Comparison of ENCODE assay signal across 12 cellular contexts in genomic region chr2:108377815-108378630, GRCh38. TPM values are rescaled to one million over a fixed set of nuclear protein-coding genes. Genes with fewer than 3 reads are reported as not detected.
DNase-seq lines count a peak whose midpoint lies in the region; ATAC-seq and TF ChIP-seq lines count a peak whose summit lies in the region.
"Had no signal": no experiment of that assay in that cellular context is flagged by ENCODE, and none has a peak within 500 bp of the region (broad histone marks: within the 10 kb centered on the region; RNA-seq: fewer than 3 reads in every experiment).

SULT1C4 (plus strand) TSS chr2:108377954; CDS start chr2:108378338, 384 bp downstream.

- TF ChIP-seq CTCF in neural cell (IDR thresholded peaks at IDR 0.05; ENCODE audit: poor library complexity, severe bottlenecking) (no peak), GM20000 (IDR thresholded peaks at IDR 0.05; ENCODE audit: extremely low read depth, missing control alignments) (no peak)

- WGBS in urinary bladder = 20% methylated on average over 13 of the region's 13 CpGs

- no peaks in the 10 kb centered on the region for H3F3A ChIP-seq in neural cell (ENCODE audit: insufficient read depth, low read length, poor library complexity, severe bottlenecking)

- no peaks in the 10 kb centered on the region for H4K20me1 ChIP-seq in neural cell (ENCODE audit: insufficient read depth)

- no peaks in the 10 kb centered on the region for H3K9me3 ChIP-seq in neural cell (ENCODE audit: low read length)

- peak within 1 kb of the TSS; percentile 27 for H3K4me3 ChIP-seq in neural cell (ENCODE audit: low read length)
- peak within 1 kb of the TSS; percentile 15 for H3K4me3 ChIP-seq in urinary bladder (ENCODE audit: low read depth, low read length)

- no peak within 1 kb of the TSS for H2AFZ ChIP-seq in neural cell (ENCODE audit: low read depth, low read length)

- no peak within 1 kb of the TSS for H3K4me2 ChIP-seq in neural cell (ENCODE audit: low read length)

- no peak for ATAC-seq in HG02973 (IDR thresholded peaks at IDR 0.05; ENCODE audit: unreplicated experiment)

- H3K36me3 ChIP-seq in neural cell (ENCODE audit: insufficient read depth, low read length) (no peaks in the 10 kb centered on the region), urinary bladder (ENCODE audit: insufficient read depth) (no peaks in the 10 kb centered on the region)

- H3K9ac ChIP-seq in neural cell (ENCODE audit: low read length) = no peak within 1 kb of the TSS

- TF ChIP-seq RAD21 in neural cell (conservative IDR thresholded peaks at IDR 0.05) = no peak

- no peaks in the 10 kb centered on the region for H3K27me3 ChIP-seq in neural cell (ENCODE audit: insufficient read depth, low read depth, low read length)

- DNase-seq in NCI-H1417 (lab: John Stamatoyannopoulos, UW) (peak in 2 of 3 experiments; percentile 40 to 72), NCI-H1417 treated with DMSO at 0.1 percent for 48 hours (lab: John Stamatoyannopoulos, UW) (no peak), cardiac septum (ENCODE audit: low spot score) (peak; percentile 77), GM20000 (ENCODE audit: low spot score) (no peak), LoVo (ENCODE audit: low spot score) (no peak)
- DNase-seq: effector memory CD4-positive, alpha-beta T cell had no signal

- H3K27ac ChIP-seq in neural cell (ENCODE audit: low read length) = no peak within 1 kb of the TSS
- H3K27ac ChIP-seq in urinary bladder (ENCODE audit: low read depth) = peak within 1 kb of the TSS; percentile 68
- H3K27ac ChIP-seq: 22Rv1, VCaP had no signal

- intact Hi-C loops in cardiac septum (cut with DNase I) = no loop called here

- no peaks in the 10 kb centered on the region for H3K79me2 ChIP-seq in neural cell (replicated peaks; ENCODE audit: insufficient read depth, low read length)

- H3K4me1 ChIP-seq in urinary bladder (ENCODE audit: insufficient read depth) = peaks cover 2% of the 10 kb centered on the region

- no peaks in the 10 kb centered on the region for H3K9me2 ChIP-seq in neural cell (ENCODE audit: insufficient read depth, low read length)

- no peak for TF ChIP-seq EP300 in neural cell (conservative IDR thresholded peaks at IDR 0.05; ENCODE audit: poor library complexity, severe bottlenecking)

TF ChIP-seq in neural cell, 6 proteins besides CTCF, POLR2A, EP300 and RAD21:
- no peak for TF ChIP-seq SMC3 (conservative IDR thresholded peaks at IDR 0.05; ENCODE audit: poor library complexity)
- no peak for TF ChIP-seq TAF1 (IDR thresholded peaks at IDR 0.05; ENCODE audit: low read depth)

RNA-seq across cellular contexts. Expression of gene SULT1C4, which starts in this region (rescaled TPM):
- 2.4 TPM for total RNA-seq in cardiac septum
- not detected in 2 replicates for polyA plus RNA-seq in neural cell
- 0.49 TPM in 1 of 2 replicates, not detected in the other for polyA minus RNA-seq in neural cell
- 31.9 TPM for total RNA-seq in urinary bladder
- 4.6 TPM for polyA plus RNA-seq in urinary bladder
- polyA plus RNA-seq: IgD-negative memory B cell had no signal

Comparison
In these comparisons a context has a peak if more than half of its experiments do, and no peak if none do; other contexts are left out.
1. DNase-seq: peak in NCI-H1417 (2 of 3) and cardiac septum (single experiment); none in NCI-H1417 treated with DMSO at 0.1 percent for 48 hours (single experiment), GM20000 (single experiment) and LoVo (single experiment).